In the genomic region with DNA sequence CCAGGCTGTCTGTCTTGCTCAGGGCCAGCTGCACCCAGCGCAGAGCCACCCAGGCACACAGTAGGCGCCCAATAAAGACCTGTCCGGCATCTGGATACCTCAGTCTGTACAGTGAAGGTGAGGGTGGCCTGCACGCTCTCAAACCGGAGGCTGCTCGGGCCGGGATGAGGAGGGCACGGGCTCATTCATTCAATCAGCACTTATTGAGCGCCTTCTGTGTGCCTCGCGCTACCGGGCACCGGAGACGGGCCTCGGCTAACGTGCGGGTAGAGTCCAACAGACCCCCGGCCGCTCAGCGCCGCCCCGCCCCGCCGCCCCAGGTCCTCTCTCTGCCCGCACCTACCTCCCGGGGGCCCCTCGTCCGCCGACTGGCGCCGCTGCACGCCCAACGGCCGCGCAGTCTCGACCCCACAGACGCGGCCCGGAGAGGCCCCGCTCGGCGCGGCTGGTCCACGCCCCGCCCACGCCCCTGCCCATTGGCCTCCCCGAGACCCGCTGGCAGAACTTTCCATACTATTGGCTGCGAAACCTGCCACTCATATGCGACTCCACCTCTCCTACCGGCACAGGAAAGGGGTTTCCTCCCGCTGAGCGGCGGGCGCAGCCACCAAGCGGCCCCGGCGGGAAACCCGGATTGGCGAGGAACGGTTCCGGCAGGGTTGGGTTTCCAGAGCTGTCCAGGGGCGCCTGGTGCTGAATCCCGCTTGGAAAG, we compare ENCODE assay signal across 1 cellular context.
TF ChIP-seq lines count a peak whose summit lies in the region.

A gene with protein sequence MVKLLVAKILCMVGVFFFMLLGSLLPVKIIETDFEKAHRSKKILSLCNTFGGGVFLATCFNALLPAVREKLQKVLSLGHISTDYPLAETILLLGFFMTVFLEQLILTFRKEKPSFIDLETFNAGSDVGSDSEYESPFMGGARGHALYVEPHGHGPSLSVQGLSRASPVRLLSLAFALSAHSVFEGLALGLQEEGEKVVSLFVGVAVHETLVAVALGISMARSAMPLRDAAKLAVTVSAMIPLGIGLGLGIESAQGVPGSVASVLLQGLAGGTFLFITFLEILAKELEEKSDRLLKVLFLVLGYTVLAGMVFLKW (minus strand): TSS at position 416 of the 712 bp plus-strand sequence. CDS start 2,760 bp downstream, outside the sequence.

TF ChIP-seq in K562, 482 proteins besides CTCF, POLR2A, EP300 and RAD21 (continued from another document and continues in another):
- TF ChIP-seq, protein P1, sequence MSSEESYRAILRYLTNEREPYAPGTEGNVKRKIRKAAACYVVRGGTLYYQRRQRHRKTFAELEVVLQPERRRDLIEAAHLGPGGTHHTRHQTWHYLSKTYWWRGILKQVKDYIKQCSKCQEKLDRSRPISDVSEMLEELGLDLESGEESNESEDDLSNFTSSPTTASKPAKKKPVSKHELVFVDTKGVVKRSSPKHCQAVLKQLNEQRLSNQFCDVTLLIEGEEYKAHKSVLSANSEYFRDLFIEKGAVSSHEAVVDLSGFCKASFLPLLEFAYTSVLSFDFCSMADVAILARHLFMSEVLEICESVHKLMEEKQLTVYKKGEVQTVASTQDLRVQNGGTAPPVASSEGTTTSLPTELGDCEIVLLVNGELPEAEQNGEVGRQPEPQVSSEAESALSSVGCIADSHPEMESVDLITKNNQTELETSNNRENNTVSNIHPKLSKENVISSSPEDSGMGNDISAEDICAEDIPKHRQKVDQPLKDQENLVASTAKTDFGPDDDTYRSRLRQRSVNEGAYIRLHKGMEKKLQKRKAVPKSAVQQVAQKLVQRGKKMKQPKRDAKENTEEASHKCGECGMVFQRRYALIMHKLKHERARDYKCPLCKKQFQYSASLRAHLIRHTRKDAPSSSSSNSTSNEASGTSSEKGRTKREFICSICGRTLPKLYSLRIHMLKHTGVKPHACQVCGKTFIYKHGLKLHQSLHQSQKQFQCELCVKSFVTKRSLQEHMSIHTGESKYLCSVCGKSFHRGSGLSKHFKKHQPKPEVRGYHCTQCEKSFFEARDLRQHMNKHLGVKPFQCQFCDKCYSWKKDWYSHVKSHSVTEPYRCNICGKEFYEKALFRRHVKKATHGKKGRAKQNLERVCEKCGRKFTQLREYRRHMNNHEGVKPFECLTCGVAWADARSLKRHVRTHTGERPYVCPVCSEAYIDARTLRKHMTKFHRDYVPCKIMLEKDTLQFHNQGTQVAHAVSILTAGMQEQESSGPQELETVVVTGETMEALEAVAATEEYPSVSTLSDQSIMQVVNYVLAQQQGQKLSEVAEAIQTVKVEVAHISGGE (CRISPR knock-in tag; IDR thresholded peaks at IDR 0.05), result peak; percentile 98 to 99 (median 99)
- TF ChIP-seq CBFA2T3 (IDR thresholded peaks at IDR 0.05) (no peak), ZNF75A (CRISPR knock-in tag; IDR thresholded peaks at IDR 0.05) (no peak), ZFP1 (CRISPR knock-in tag; IDR thresholded peaks at IDR 0.05) (no peak), PTBP1 (IDR thresholded peaks at IDR 0.05; ENCODE audit: low read depth, low read length) (no peak), CBFB (CRISPR knock-in tag; IDR thresholded peaks at IDR 0.05) (no peak; the same call in 1 of the 2 replicates), ZNF431 (CRISPR knock-in tag; IDR thresholded peaks at IDR 0.05) (peak; percentile 66; the same call in 1 of the 2 replicates), ZNF780A (CRISPR knock-in tag; IDR thresholded peaks at IDR 0.05) (no peak), SREBF1 (IDR thresholded peaks at IDR 0.05; ENCODE audit: borderline replicate concordance, low read depth, low read length) (peak; percentile 64; the same call in 1 of the 2 replicates), CREB3 (tag; conservative IDR thresholded peaks at IDR 0.05; ENCODE audit: low read depth) (no peak; the same call in 1 of the 2 replicates), NRF1 (conservative IDR thresholded peaks at IDR 0.05 in 1 of 2, IDR thresholded peaks at IDR 0.05 in 1 of 2) (peak; percentile 44 to 51; a peak in 2 of 4 replicates), ZNF253 (CRISPR knock-in tag; conservative IDR thresholded peaks at IDR 0.05) (no peak), TFAM (CRISPR knock-in tag; conservative IDR thresholded peaks at IDR 0.05) (no peak), NCOA2 (IDR thresholded peaks at IDR 0.05; ENCODE audit: partially characterized antibody in 2 of 2) (no peak), MECOM (CRISPR knock-in tag; IDR thresholded peaks at IDR 0.05) (peak; percentile 80; the same call in 1 of the 2 replicates), ILF3 (IDR thresholded peaks at IDR 0.05; ENCODE audit: borderline replicate concordance) (no peak), ZFX (CRISPR knock-in tag; IDR thresholded peaks at IDR 0.05) (peak; percentile 45; the same call in 1 of the 2 replicates), SRSF3 (IDR thresholded peaks at IDR 0.05; ENCODE audit: insufficient read depth, low read length) (0 out of 2 replicates have a peak, but pooled peaks have one; percentile 47), CXXC5 (CRISPR knock-in tag; IDR thresholded peaks at IDR 0.05) (peak; percentile 94), RBM22 (IDR thresholded peaks at IDR 0.05; ENCODE audit: low read depth, low read length, poor library complexity, severe bottlenecking) (peak; percentile 84), ZC3H4 (CRISPR knock-in tag; IDR thresholded peaks at IDR 0.05; ENCODE audit: borderline replicate concordance) (no peak), RBFOX2 (IDR thresholded peaks at IDR 0.05; ENCODE audit: low read depth, low read length) (peak; percentile 91), GTF2E2 (tag; IDR thresholded peaks at IDR 0.05) (no peak), SIRT6 (IDR thresholded peaks at IDR 0.05; ENCODE audit: low read depth, low read length) (no peak), PRPF4 (IDR thresholded peaks at IDR 0.05; ENCODE audit: insufficient read depth, low read depth, low read length, poor library complexity, severe bottlenecking) (no peak), TCF7L2 (IDR thresholded peaks at IDR 0.05; ENCODE audit: low read depth, low read length) (no peak), ZNF174 (CRISPR knock-in tag; IDR thresholded peaks at IDR 0.05) (no peak), ASH1L (IDR thresholded peaks at IDR 0.05; ENCODE audit: borderline replicate concordance, low read depth, partially characterized antibody) (peak; percentile 84), MLX (CRISPR knock-in tag; conservative IDR thresholded peaks at IDR 0.05) (peak in 1 of 2 experiments; percentile 89; a peak in 1 of 4 replicates), ZNF3 (CRISPR knock-in tag; IDR thresholded peaks at IDR 0.05) (no peak), ETV1 (tag; conservative IDR thresholded peaks at IDR 0.05; ENCODE audit: low read depth) (peak; percentile 34), BDP1 (IDR thresholded peaks at IDR 0.05; ENCODE audit: insufficient read depth, insufficient read length) (no peak), MTF1 (CRISPR knock-in tag; IDR thresholded peaks at IDR 0.05; ENCODE audit: borderline replicate concordance) (peak; percentile 78; the same call in 1 of the 2 replicates), ZBTB7A (IDR thresholded peaks at IDR 0.05; ENCODE audit: borderline replicate concordance, control insufficient read depth, low read depth, low read length) (peak; percentile 80), CEBPZ (IDR thresholded peaks at IDR 0.05; ENCODE audit: borderline replicate concordance, low read depth, low read length) (no peak), TCF15 (CRISPR knock-in tag; IDR thresholded peaks at IDR 0.05) (peak; percentile 62; the same call in 1 of the 2 replicates), ZNF280B (CRISPR knock-in tag; IDR thresholded peaks at IDR 0.05) (no peak), SPI1 (IDR thresholded peaks at IDR 0.05; ENCODE audit: borderline replicate concordance, low read depth, low read length) (no peak), EWSR1 (IDR thresholded peaks at IDR 0.05; ENCODE audit: borderline replicate concordance, low read depth, partially characterized antibody) (no peak)
- TF ChIP-seq, protein P2, sequence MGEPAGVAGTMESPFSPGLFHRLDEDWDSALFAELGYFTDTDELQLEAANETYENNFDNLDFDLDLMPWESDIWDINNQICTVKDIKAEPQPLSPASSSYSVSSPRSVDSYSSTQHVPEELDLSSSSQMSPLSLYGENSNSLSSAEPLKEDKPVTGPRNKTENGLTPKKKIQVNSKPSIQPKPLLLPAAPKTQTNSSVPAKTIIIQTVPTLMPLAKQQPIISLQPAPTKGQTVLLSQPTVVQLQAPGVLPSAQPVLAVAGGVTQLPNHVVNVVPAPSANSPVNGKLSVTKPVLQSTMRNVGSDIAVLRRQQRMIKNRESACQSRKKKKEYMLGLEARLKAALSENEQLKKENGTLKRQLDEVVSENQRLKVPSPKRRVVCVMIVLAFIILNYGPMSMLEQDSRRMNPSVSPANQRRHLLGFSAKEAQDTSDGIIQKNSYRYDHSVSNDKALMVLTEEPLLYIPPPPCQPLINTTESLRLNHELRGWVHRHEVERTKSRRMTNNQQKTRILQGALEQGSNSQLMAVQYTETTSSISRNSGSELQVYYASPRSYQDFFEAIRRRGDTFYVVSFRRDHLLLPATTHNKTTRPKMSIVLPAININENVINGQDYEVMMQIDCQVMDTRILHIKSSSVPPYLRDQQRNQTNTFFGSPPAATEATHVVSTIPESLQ (CRISPR knock-in tag; IDR thresholded peaks at IDR 0.05), result peak; percentile 94
- TF ChIP-seq, protein P3, sequence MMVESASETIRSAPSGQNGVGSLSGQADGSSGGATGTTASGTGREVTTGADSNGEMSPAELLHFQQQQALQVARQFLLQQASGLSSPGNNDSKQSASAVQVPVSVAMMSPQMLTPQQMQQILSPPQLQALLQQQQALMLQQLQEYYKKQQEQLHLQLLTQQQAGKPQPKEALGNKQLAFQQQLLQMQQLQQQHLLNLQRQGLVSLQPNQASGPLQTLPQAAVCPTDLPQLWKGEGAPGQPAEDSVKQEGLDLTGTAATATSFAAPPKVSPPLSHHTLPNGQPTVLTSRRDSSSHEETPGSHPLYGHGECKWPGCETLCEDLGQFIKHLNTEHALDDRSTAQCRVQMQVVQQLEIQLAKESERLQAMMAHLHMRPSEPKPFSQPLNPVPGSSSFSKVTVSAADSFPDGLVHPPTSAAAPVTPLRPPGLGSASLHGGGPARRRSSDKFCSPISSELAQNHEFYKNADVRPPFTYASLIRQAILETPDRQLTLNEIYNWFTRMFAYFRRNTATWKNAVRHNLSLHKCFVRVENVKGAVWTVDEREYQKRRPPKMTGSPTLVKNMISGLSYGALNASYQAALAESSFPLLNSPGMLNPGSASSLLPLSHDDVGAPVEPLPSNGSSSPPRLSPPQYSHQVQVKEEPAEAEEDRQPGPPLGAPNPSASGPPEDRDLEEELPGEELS (CRISPR knock-in tag; IDR thresholded peaks at IDR 0.05; ENCODE audit: borderline replicate concordance), result peak; percentile 89; the same call in 1 of the 2 replicates
